1 cellular context compared by ENCODE assay signal in the genomic region with DNA sequence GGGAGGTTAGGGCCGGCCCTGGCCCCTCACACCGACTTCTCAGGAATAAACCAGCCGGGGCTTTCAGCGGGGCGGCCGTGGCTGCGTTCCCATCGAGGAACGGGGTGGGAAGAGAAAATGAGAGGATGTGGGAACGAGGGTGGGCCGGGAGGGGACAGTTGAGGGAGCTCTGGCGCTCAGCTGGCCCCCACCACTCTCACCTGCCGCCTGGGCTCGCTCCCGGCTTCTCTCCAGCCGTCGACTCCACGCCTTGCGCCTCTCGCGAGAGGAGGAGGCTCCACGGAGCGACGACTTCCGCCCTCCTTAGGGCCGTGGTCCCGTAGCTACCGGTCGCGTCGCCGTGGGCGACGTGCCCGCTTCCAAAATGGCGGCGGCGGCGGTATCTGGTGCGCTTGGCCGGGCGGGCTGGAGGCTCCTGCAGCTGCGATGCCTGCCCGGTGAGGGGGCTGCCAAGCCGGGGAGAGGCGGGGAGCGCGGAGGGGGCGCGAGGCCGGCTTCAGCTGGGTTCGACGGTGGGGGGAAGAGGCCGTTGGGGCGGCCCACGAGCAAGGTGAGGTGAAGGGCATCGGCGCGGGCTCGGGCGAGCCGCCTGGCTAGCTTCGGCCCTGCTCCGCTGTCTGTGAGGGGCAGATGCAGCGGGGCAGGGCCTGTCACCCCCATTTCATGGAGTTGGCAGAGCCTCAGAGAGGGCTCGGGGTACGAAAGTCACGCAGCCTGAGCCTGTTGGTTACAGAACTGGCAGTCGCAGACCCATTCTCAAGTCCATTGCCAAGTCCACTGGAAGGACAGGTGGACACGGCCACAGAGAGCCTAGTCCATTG.
TF ChIP-seq lines count a peak whose summit lies in the region.

TSS of gene CIAPIN1 (minus strand) at position 244 of the 821 bp plus-strand sequence. CDS start 6,457 bp downstream, outside the sequence.
TSS of gene COQ9 (plus strand) at position 338 of the 821 bp plus-strand sequence. CDS start at position 365, 27 bp downstream.

TF ChIP-seq in K562, 482 proteins besides CTCF, POLR2A, EP300 and RAD21 (continued from another document and continues in another):
- TF ChIP-seq, protein P1, sequence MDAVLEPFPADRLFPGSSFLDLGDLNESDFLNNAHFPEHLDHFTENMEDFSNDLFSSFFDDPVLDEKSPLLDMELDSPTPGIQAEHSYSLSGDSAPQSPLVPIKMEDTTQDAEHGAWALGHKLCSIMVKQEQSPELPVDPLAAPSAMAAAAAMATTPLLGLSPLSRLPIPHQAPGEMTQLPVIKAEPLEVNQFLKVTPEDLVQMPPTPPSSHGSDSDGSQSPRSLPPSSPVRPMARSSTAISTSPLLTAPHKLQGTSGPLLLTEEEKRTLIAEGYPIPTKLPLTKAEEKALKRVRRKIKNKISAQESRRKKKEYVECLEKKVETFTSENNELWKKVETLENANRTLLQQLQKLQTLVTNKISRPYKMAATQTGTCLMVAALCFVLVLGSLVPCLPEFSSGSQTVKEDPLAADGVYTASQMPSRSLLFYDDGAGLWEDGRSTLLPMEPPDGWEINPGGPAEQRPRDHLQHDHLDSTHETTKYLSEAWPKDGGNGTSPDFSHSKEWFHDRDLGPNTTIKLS (IDR thresholded peaks at IDR 0.05; ENCODE audit: borderline replicate concordance, low read depth), result peak; percentile 83
- TF ChIP-seq E2F6 (IDR thresholded peaks at IDR 0.05; ENCODE audit: borderline replicate concordance in 1 of 2, extremely low read depth in 1 of 2, insufficient read depth in 1 of 2, insufficient read length in 1 of 2, low read depth in 1 of 2, low read length in 1 of 2, poor library complexity in 1 of 2, severe bottlenecking in 1 of 2) (peak; percentile 29 to 68), USF2 (CRISPR knock-in tag; IDR thresholded peaks at IDR 0.05) (no peak), ZBTB33 (CRISPR knock-in tag; IDR thresholded peaks at IDR 0.05) (no peak), ZNF184 (CRISPR knock-in tag; IDR thresholded peaks at IDR 0.05) (no peak), MLLT1 (IDR thresholded peaks at IDR 0.05) (no peak), ZNF830 (CRISPR knock-in tag; IDR thresholded peaks at IDR 0.05) (no peak), CEBPG (CRISPR knock-in tag; IDR thresholded peaks at IDR 0.05) (no peak), CEBPG (tag; conservative IDR thresholded peaks at IDR 0.05 in 1 of 2, IDR thresholded peaks at IDR 0.05 in 1 of 2) (no peak), PATZ1 (CRISPR knock-in tag; IDR thresholded peaks at IDR 0.05; ENCODE audit: borderline replicate concordance) (no peak), THRA (IDR thresholded peaks at IDR 0.05) (no peak), ZFPM2 (CRISPR knock-in tag; IDR thresholded peaks at IDR 0.05) (no peak), ZNF740 (CRISPR knock-in tag; IDR thresholded peaks at IDR 0.05) (no peak), ZNF740 (tag; IDR thresholded peaks at IDR 0.05) (no peak), DMBX1 (CRISPR knock-in tag; IDR thresholded peaks at IDR 0.05; ENCODE audit: borderline replicate concordance) (no peak), KAT2B (IDR thresholded peaks at IDR 0.05; ENCODE audit: low read depth, low read length) (no peak), HMG20A (CRISPR knock-in tag; conservative IDR thresholded peaks at IDR 0.05) (no peak), MYBL2 (IDR thresholded peaks at IDR 0.05; ENCODE audit: low read depth) (no peak), MYBL2 (CRISPR knock-in tag; IDR thresholded peaks at IDR 0.05; ENCODE audit: borderline replicate concordance) (no peak), CUX1 (CRISPR knock-in tag; IDR thresholded peaks at IDR 0.05) (no peak), NONO (IDR thresholded peaks at IDR 0.05; ENCODE audit: low read depth in 2 of 2, low read length in 1 of 2) (peak in 1 of 2 experiments; percentile 72; a peak in 2 of 4 replicates)
- TF ChIP-seq, protein P2, sequence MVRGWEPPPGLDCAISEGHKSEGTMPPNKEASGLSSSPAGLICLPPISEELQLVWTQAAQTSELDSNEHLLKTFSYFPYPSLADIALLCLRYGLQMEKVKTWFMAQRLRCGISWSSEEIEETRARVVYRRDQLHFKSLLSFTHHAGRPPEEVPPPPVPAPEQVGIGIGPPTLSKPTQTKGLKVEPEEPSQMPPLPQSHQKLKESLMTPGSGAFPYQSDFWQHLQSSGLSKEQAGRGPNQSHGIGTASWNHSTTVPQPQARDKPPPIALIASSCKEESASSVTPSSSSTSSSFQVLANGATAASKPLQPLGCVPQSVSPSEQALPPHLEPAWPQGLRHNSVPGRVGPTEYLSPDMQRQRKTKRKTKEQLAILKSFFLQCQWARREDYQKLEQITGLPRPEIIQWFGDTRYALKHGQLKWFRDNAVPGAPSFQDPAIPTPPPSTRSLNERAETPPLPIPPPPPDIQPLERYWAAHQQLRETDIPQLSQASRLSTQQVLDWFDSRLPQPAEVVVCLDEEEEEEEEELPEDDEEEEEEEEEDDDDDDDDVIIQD (CRISPR knock-in tag; IDR thresholded peaks at IDR 0.05), result no peak
- TF ChIP-seq, protein P3, sequence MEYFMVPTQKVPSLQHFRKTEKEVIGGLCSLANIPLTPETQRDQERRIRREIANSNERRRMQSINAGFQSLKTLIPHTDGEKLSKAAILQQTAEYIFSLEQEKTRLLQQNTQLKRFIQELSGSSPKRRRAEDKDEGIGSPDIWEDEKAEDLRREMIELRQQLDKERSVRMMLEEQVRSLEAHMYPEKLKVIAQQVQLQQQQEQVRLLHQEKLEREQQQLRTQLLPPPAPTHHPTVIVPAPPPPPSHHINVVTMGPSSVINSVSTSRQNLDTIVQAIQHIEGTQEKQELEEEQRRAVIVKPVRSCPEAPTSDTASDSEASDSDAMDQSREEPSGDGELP (CRISPR knock-in tag; IDR thresholded peaks at IDR 0.05; ENCODE audit: borderline replicate concordance), result peak; percentile 93
